Comparison of ENCODE assay signal across 13 cellular contexts in the genomic region with DNA sequence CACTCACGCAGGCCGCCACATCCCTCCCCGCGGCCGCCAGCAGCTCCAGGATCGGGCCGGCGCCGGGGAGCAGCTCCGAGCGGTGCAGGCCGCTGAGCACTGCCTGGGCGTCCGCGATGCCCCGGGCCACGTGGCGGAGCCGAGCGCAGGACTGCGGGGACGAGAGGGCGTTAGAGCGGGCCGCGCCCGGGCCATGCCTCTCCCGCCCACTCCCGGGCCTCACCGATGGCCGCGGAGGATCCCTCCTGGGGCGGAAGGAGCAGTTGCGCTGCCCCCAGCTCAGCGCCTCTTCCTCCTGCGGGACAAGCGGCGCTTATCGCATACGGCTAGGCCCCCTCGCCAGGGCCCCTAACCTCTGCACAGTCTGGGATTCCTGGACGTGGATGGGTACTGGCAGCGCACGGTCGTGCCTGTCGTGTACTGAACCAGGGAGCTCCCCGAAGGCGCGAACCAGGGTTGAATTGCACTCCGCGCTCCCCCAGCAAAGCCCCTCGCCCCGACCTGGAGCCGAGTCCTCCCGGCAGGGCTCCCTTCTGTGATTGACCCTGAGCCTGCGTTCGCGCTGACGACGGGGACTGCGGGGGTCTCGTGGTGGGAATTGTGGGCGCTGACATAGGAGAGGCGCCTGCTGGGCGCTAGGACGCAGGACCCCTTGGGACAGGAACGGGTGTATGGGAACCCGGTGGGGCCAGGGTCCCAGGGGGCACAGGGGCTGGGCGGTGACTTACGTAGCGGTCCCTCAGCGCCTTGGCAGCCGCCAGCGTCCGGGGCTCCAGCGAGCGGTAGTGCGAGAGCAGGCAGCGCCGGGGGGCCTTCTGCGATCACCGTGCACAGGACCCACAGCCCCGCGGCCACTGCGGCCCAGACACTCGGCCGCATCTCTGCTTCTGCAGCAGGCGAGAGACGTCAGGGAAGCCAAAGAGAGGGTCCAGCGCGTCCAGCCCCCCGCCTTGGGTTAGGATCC. TPM values are rescaled to one million over a fixed set of nuclear protein-coding genes. Genes with fewer than 3 reads are reported as not detected.
DNase-seq lines count a peak whose midpoint lies in the region; ATAC-seq, FAIRE-seq and TF ChIP-seq lines count a peak whose summit lies in the region.
"Had no signal": no experiment of that assay in that cellular context is flagged by ENCODE, and none has a peak within 500 bp of the region (broad histone marks: within the 10 kb centered on the region; RNA-seq: fewer than 3 reads in every experiment).

No MANE protein-coding gene starts in this region.

- H3K4me1 ChIP-seq in H9 (ENCODE audit: insufficient read depth, low read length) (no peaks in the 10 kb centered on the region), right cardiac atrium (ENCODE audit: control insufficient read depth, insufficient read depth, low read length) (no peaks in the 10 kb centered on the region), trophoblast cell (ENCODE audit: control insufficient read depth in 1 of 2, insufficient read depth in 2 of 2, low read length in 2 of 2) (peaks cover 3 to 5% of the 10 kb centered on the region in 2 experiments)
- H3K4me1 ChIP-seq: SJCRH30 had no signal

- ATAC-seq in activated T-cell treated with anti-CD3 and anti-CD28 coated beads, Interleukin-2, amount 50 U/mL, for 72 hours (replicated peaks in 1 of 2): peak; percentile 47 to 58
- ATAC-seq in right cardiac atrium (peak; percentile 53 to 76), HG02798 (IDR thresholded peaks at IDR 0.05; ENCODE audit: poor library complexity, unreplicated experiment) (no peak)

- peaks cover 2 to 3% of the 10 kb centered on the region in 2 experiments; a peak in 2 of 4 replicates for H3K4me1 Mint-ChIP-seq in H9
- H3K4me1 Mint-ChIP-seq in activated T-cell treated with anti-CD3 and anti-CD28 coated beads, Interleukin-2, amount 50 U/mL, for 72 hours (ENCODE audit: low read depth): peaks cover 12% of the 10 kb centered on the region

- DNase-seq in H9 (peak; percentile 46), right cardiac atrium (no peak), trophoblast cell (no peak), D721Med (ENCODE audit: insufficient read length, low spot score) (no peak), GM20000 (ENCODE audit: low spot score) (no peak), amniotic stem cell (lab: John Stamatoyannopoulos, UW) (no peak)
- DNase-seq in activated T-cell treated with anti-CD3 and anti-CD28 coated beads, Interleukin-2, amount 50 U/mL, for 72 hours: no peak
- DNase-seq: GF-D8; SJCRH30; stimulated activated CD8-positive, alpha-beta memory T cell treated with anti-CD3 and anti-CD28 coated beads, Interleukin-4, amount 100 ng/mL, for 48 hours had no signal

- H3K4me2 ChIP-seq in H9 (ENCODE audit: insufficient read depth, insufficient read length, low read length): peak overlapping the region; percentile 38
- peak overlapping the region; percentile 49 for H3K4me2 ChIP-seq in trophoblast cell (ENCODE audit: low read length)

- H2BK120ac ChIP-seq in H9 (ENCODE audit: low read depth, low read length, poor library complexity, severe bottlenecking) (no peak overlapping the region), trophoblast cell (ENCODE audit: insufficient read depth, low read length, poor library complexity) (no peak overlapping the region)

- no peak overlapping the region for H3K27ac Mint-ChIP-seq in H9
- H3K27ac Mint-ChIP-seq in activated T-cell treated with anti-CD3 and anti-CD28 coated beads, Interleukin-2, amount 50 U/mL, for 72 hours: no peak overlapping the region

- TF ChIP-seq CTCF in H9 (conservative IDR thresholded peaks at IDR 0.05) (no peak), D721Med (IDR thresholded peaks at IDR 0.05; ENCODE audit: insufficient read depth, missing control alignments) (no peak), GM20000 (IDR thresholded peaks at IDR 0.05; ENCODE audit: extremely low read depth, missing control alignments) (no peak)

- no peak overlapping the region for H2AK5ac ChIP-seq in H9 (ENCODE audit: insufficient read length, low read length)
- no peak overlapping the region for H2AK5ac ChIP-seq in trophoblast cell (ENCODE audit: low read length)

- no peaks in the 10 kb centered on the region for H4K20me1 ChIP-seq in H9 (ENCODE audit: control insufficient read depth, insufficient read depth, insufficient read length)

- H3K36me3 ChIP-seq in trophoblast cell (ENCODE audit: control insufficient read depth in 1 of 2, insufficient read depth in 2 of 2, low read length in 2 of 2): no peaks in the 10 kb centered on the region
- H3K36me3 ChIP-seq: SJCRH30 had no signal

- H2BK5ac ChIP-seq in H9 (ENCODE audit: insufficient read length, low read length) (no peak overlapping the region), trophoblast cell (ENCODE audit: low read depth, low read length, poor library complexity) (no peak overlapping the region)

- H2BK12ac ChIP-seq in H9 (ENCODE audit: insufficient read length, low read depth, low read length): no peak overlapping the region
- no peak overlapping the region for H2BK12ac ChIP-seq in trophoblast cell (ENCODE audit: low read length)

- no peaks in the 10 kb centered on the region for H3K36me3 Mint-ChIP-seq in H9 (ENCODE audit: insufficient read depth in 1 of 3, low read depth in 3 of 3)
- no peaks in the 10 kb centered on the region for H3K36me3 Mint-ChIP-seq in activated T-cell treated with anti-CD3 and anti-CD28 coated beads, Interleukin-2, amount 50 U/mL, for 72 hours (ENCODE audit: insufficient read depth in 2 of 2)

- H3K79me2 ChIP-seq in H9 (ENCODE audit: insufficient read depth, low read length) (no peaks in the 10 kb centered on the region), trophoblast cell (ENCODE audit: control insufficient read depth, insufficient read depth, low read length, poor library complexity) (no peaks in the 10 kb centered on the region)

- H3K14ac ChIP-seq in H9 (ENCODE audit: insufficient read depth, low read length) (no peak overlapping the region), trophoblast cell (ENCODE audit: low read length) (no peak overlapping the region)

- H3K79me1 ChIP-seq in H9 (ENCODE audit: insufficient read depth, low read depth, low read length, poor library complexity, severe bottlenecking): no peaks in the 10 kb centered on the region
- H3K79me1 ChIP-seq in trophoblast cell (ENCODE audit: low read length): no peaks in the 10 kb centered on the region

- peaks cover 35% of the 10 kb centered on the region; the same call in 1 of the 2 replicates for H3K27me3 ChIP-seq in H9 (ENCODE audit: insufficient read depth, low read length)
- H3K27me3 ChIP-seq in right cardiac atrium (ENCODE audit: control insufficient read depth, insufficient read depth): no peaks in the 10 kb centered on the region
- peaks cover 28% of the 10 kb centered on the region for H3K27me3 ChIP-seq in trophoblast cell (ENCODE audit: insufficient read depth, low read length)
- H3K27me3 ChIP-seq: SJCRH30 had no signal

- no CpG with 5 or more reads among the region's 92 CpGs for WGBS in H9 (ENCODE audit: extremely low coverage, insufficient read length, low lambda C conversion rate)
- WGBS in right cardiac atrium: 13% methylated on average over 92 of the region's 92 CpGs
- no CpG with 5 or more reads among the region's 92 CpGs for WGBS in trophoblast cell (ENCODE audit: extremely low coverage, insufficient coverage, insufficient read length)

- H3T11ph ChIP-seq in H9 (ENCODE audit: low read length): no peak overlapping the region

- H3K9me3 ChIP-seq in H9 (ENCODE audit: control insufficient read depth, low read depth, low read length): no peaks in the 10 kb centered on the region
- no peaks in the 10 kb centered on the region for H3K9me3 ChIP-seq in right cardiac atrium (ENCODE audit: control insufficient read depth, low read length)
- H3K9me3 ChIP-seq in trophoblast cell (ENCODE audit: insufficient read depth, low read depth, low read length): peaks cover 16% of the 10 kb centered on the region
- H3K9me3 ChIP-seq: SJCRH30 had no signal

- no peak overlapping the region for H3K4me3 ChIP-seq in right cardiac atrium (ENCODE audit: low read length)
- no peak overlapping the region for H3K4me3 ChIP-seq in trophoblast cell (ENCODE audit: low read depth, low read length)
- H3K4me3 ChIP-seq: SJCRH30 had no signal

- intact Hi-C loops in right cardiac atrium (cut with DNase I): no loop called here

- H3K18ac ChIP-seq in H9 (ENCODE audit: insufficient read length, low read depth, low read length): no peak overlapping the region
- no peak overlapping the region for H3K18ac ChIP-seq in trophoblast cell (ENCODE audit: low read length)

- H3K27ac ChIP-seq in H9 (ENCODE audit: insufficient read length, low read depth, low read length) (no peak overlapping the region), right cardiac atrium (ENCODE audit: low read length) (no peak overlapping the region), trophoblast cell (ENCODE audit: low read depth, low read length) (no peak overlapping the region)
- H3K27ac ChIP-seq: SJCRH30 had no signal

- no peak overlapping the region for H2BK15ac ChIP-seq in H9 (ENCODE audit: low read depth, low read length)

- peak overlapping the region; percentile 19 to 68 for H3K4me3 Mint-ChIP-seq in H9
- no peak overlapping the region for H3K4me3 Mint-ChIP-seq in activated T-cell treated with anti-CD3 and anti-CD28 coated beads, Interleukin-2, amount 50 U/mL, for 72 hours

- H3K23ac ChIP-seq in H9 (ENCODE audit: insufficient read length, low read depth, low read length): no peak overlapping the region
- no peak overlapping the region for H3K23ac ChIP-seq in trophoblast cell (ENCODE audit: low read length)

- H3K23me2 ChIP-seq in H9 (ENCODE audit: insufficient read length, low read depth, low read length, poor library complexity, severe bottlenecking): peaks cover 9% of the 10 kb centered on the region

- no peak overlapping the region for H4K12ac ChIP-seq in trophoblast cell (ENCODE audit: low read depth, low read length)

- H4K91ac ChIP-seq in H9 (ENCODE audit: insufficient read length, low read depth, low read length) (no peak overlapping the region), trophoblast cell (ENCODE audit: low read depth, low read length) (no peak overlapping the region)

- no peak overlapping the region for H3K56ac ChIP-seq in H9 (ENCODE audit: insufficient read length, low read depth, low read length)

- H4K8ac ChIP-seq in H9 (replicated peaks; ENCODE audit: insufficient read length, low read depth, low read length) (no peak overlapping the region), trophoblast cell (ENCODE audit: low read depth, low read length) (no peak overlapping the region)

- FAIRE-seq in D721Med (lab: Jason Lieb, UNC): no peak

- H3K9ac ChIP-seq in H9 (ENCODE audit: extremely low read depth, insufficient read length, low read length): no peak overlapping the region
- H3K9ac ChIP-seq in trophoblast cell (ENCODE audit: low read length): no peak overlapping the region

- H3K9me3 Mint-ChIP-seq in H9: no peaks in the 10 kb centered on the region
- no peaks in the 10 kb centered on the region for H3K9me3 Mint-ChIP-seq in activated T-cell treated with anti-CD3 and anti-CD28 coated beads, Interleukin-2, amount 50 U/mL, for 72 hours

- H3K4ac ChIP-seq in H9 (ENCODE audit: low read depth, low read length) (no peak overlapping the region), trophoblast cell (ENCODE audit: low read depth, low read length) (no peak overlapping the region)

- no peak overlapping the region for H2AFZ ChIP-seq in H9 (ENCODE audit: low read length)
- H2AFZ ChIP-seq in trophoblast cell (ENCODE audit: insufficient read depth, low read length, poor library complexity): no peak overlapping the region

- H4K5ac ChIP-seq in H9 (ENCODE audit: insufficient read length, low read depth, low read length): no peak overlapping the region

- peaks cover 88% of the 10 kb centered on the region for H3K27me3 Mint-ChIP-seq in H9 (ENCODE audit: low read depth)
- peaks cover 7% of the 10 kb centered on the region for H3K27me3 Mint-ChIP-seq in activated T-cell treated with anti-CD3 and anti-CD28 coated beads, Interleukin-2, amount 50 U/mL, for 72 hours (ENCODE audit: low read depth)

- H2BK20ac ChIP-seq in H9 (ENCODE audit: low read depth, low read length, poor library complexity, severe bottlenecking): no peak overlapping the region

RNA-seq across cellular contexts. Expression of a gene that starts 0.7 kb away (rescaled TPM):
- total RNA-seq in H9 (2021) (not detected in 2 replicates), right cardiac atrium (not detected)
- total RNA-seq in activated T-cell treated with anti-CD3 and anti-CD28 coated beads, Interleukin-2, amount 50 U/mL, for 72 hours: not detected
- not detected for polyA plus RNA-seq in right cardiac atrium
- not detected in 2 replicates for polyA plus RNA-seq in trophoblast cell (2013)
- total RNA-seq: HT-29, pulmonary artery endothelial cell, SJCRH30 had no signal

RNA-seq across cellular contexts. Expression of a gene that starts 3.2 kb away (rescaled TPM):
- total RNA-seq in H9 (2021): not detected in 2 replicates
- total RNA-seq in activated T-cell treated with anti-CD3 and anti-CD28 coated beads, Interleukin-2, amount 50 U/mL, for 72 hours: under 1 TPM in 1 of 2 donors, not detected in 1; 0.53 TPM
- total RNA-seq in right cardiac atrium: not detected
- polyA plus RNA-seq in right cardiac atrium: not detected
- polyA plus RNA-seq in trophoblast cell (2013): 0.11 TPM in 1 of 2 replicates, not detected in the other
- total RNA-seq: HT-29, pulmonary artery endothelial cell, SJCRH30 had no signal

RNA-seq across cellular contexts. Expression of a gene that starts 20.2 kb away (rescaled TPM):
- not detected in 2 replicates for total RNA-seq in H9 (2021)
- total RNA-seq in activated T-cell treated with anti-CD3 and anti-CD28 coated beads, Interleukin-2, amount 50 U/mL, for 72 hours: under 1 TPM in 1 of 2 donors, not detected in 1; 0.46 TPM
- not detected for total RNA-seq in right cardiac atrium
- not detected for polyA plus RNA-seq in right cardiac atrium
- 0.07 TPM in 1 of 2 replicates, not detected in the other for polyA plus RNA-seq in trophoblast cell (2013)
- total RNA-seq: HT-29, pulmonary artery endothelial cell, SJCRH30 had no signal

RNA-seq across cellular contexts. Expression of a gene that starts 43.9 kb away (rescaled TPM):
- total RNA-seq in H9 (2021): not detected in 2 replicates
- not detected for total RNA-seq in activated T-cell treated with anti-CD3 and anti-CD28 coated beads, Interleukin-2, amount 50 U/mL, for 72 hours
- total RNA-seq in right cardiac atrium: not detected
- polyA plus RNA-seq in right cardiac atrium: not detected
- not detected in 2 replicates for polyA plus RNA-seq in trophoblast cell (2013)
- total RNA-seq: HT-29, pulmonary artery endothelial cell, SJCRH30 had no signal

RNA-seq across cellular contexts. Expression of a gene that starts 48.2 kb away (rescaled TPM):
- total RNA-seq in H9 (2021) (not detected in 2 replicates), right cardiac atrium (not detected)
- 1 to 10 TPM in 1 of 2 donors, under 1 TPM in 1; 0.29 to 1.7 TPM for total RNA-seq in activated T-cell treated with anti-CD3 and anti-CD28 coated beads, Interleukin-2, amount 50 U/mL, for 72 hours
- polyA plus RNA-seq in right cardiac atrium: not detected
- 0.12 and 0.18 TPM in 2 replicates for polyA plus RNA-seq in trophoblast cell (2013)
- total RNA-seq: HT-29, pulmonary artery endothelial cell, SJCRH30 had no signal

Comparison
In these comparisons a context has a peak if more than half of its experiments do, and no peak if none do; other contexts are left out.
1. H3K4me3 Mint-ChIP-seq: peak in H9 (2 of 2); none in activated T-cell treated with anti-CD3 and anti-CD28 coated beads, Interleukin-2, amount 50 U/mL, for 72 hours (0 of 2).